18 cellular contexts compared by ENCODE assay signal in genomic region chr11:76314741-76315090, GRCh38.
DNase-seq lines count a peak whose midpoint lies in the region; ATAC-seq and TF ChIP-seq lines count a peak whose summit lies in the region.
"Had no signal": no experiment of that assay in that cellular context is flagged by ENCODE, and none has a peak within 500 bp of the region (broad histone marks: within the 10 kb centered on the region; RNA-seq: fewer than 3 reads in every experiment).

No MANE protein-coding gene starts in this region.

- BruUV-seq in IMR-90 (replicated peaks; lab: Mats Ljungman, UMichigan) (no TSS peak), A673 (replicated peaks; lab: Mats Ljungman, UMichigan) (no TSS peak)

- DNase-seq in Caki2 (ENCODE audit: low read depth) (peak; percentile 67), IMR-90 (peak; percentile 61), endodermal cell (peak; percentile 61), mesendoderm (peak; percentile 60), uterus (no peak), A673 (ENCODE audit: low spot score) (no peak)
- DNase-seq: activated CD8-positive, alpha-beta T cell treated with anti-CD3 and anti-CD28 coated beads, Interleukin-2, amount 10 ng/mL, durations not matched to agents 7 days and 5 days; cortex of kidney; DND-41; naive thymus-derived CD8-positive, alpha-beta T cell; NCI-H1436; NCI-H446; thyroid gland had no signal

- no peak overlapping the region for H3K23ac ChIP-seq in IMR-90 (ENCODE audit: low read depth, low read length)
- H3K23ac ChIP-seq in mesendoderm (ENCODE audit: low read length): no peak overlapping the region

- no peak overlapping the region for H4K91ac ChIP-seq in IMR-90 (ENCODE audit: insufficient read depth, low read depth, low read length)

- H4K8ac ChIP-seq in IMR-90 (ENCODE audit: low read depth in 2 of 2, low read length in 2 of 2): no peak overlapping the region
- H4K8ac ChIP-seq in mesendoderm (ENCODE audit: low read depth, low read length): no peak overlapping the region

- H2AFZ ChIP-seq in IMR-90 (replicated peaks; ENCODE audit: low read length, poor library complexity): no peak overlapping the region

- H2BK20ac ChIP-seq in IMR-90 (ENCODE audit: low read depth, low read length): no peak overlapping the region

- CTCF ChIA-PET in IMR-90 (lab: Yijun Ruan, JAX) (interaction anchor here (1.1 to 2.5 kb wide), 2 partner anchors 107 to 418 kb away, joined by 3 to 14 read pairs; no protein-coding TSS in a partner anchor), A673 (lab: Charles Lee) (no interaction called here)

- H3K4me3 ChIP-seq in IMR-90 (ENCODE audit: insufficient read depth, low read depth, low read length) (no peak overlapping the region), endodermal cell (ENCODE audit: low read length) (no peak overlapping the region), mesendoderm (ENCODE audit: low read length) (no peak overlapping the region), uterus (no peak overlapping the region), A673 (ENCODE audit: low read depth, low read length, poor library complexity, severe bottlenecking) (no peak overlapping the region)
- H3K4me3 ChIP-seq: BLaER1, GM12878, thyroid gland had no signal

- in situ Hi-C loops in Caki2 (cut with HindIII; ENCODE audit: low pct_unique_long_range_greater_than_20kb, low sequenced_read_pairs): no loop called here
- in situ Hi-C loops in IMR-90 (cut with MboI; ENCODE audit: low sequenced_read_pairs): loop anchor here (5.0 to 10.0 kb wide), 3 partner anchors 102 to 510 kb away; no protein-coding TSS in a partner anchor

- no peak overlapping the region for H3K27ac Mint-ChIP-seq in endodermal cell
- H3K27ac Mint-ChIP-seq: activated CD8-positive, alpha-beta T cell treated with anti-CD3 and anti-CD28 coated beads, Interleukin-2, amount 10 ng/mL, durations not matched to agents 7 days and 5 days; activated T-helper 2 cell treated with anti-CD3 and anti-CD28 coated beads, Interferon-gamma antibody, Interleukin-2, Interleukin-4, amounts not matched to agents 10 μg/mL and 5 μg/mL and 100 μg/mL, durations not matched to agents 14 hours and 24 hours and 36 hours had no signal

- dilution Hi-C loops in IMR-90 (cut with HindIII; ENCODE audit: low sequenced_read_pairs, unreplicated experiment): no loop called here

- H2BK5ac ChIP-seq in IMR-90 (ENCODE audit: low read depth, low read length, poor library complexity, severe bottlenecking) (no peak overlapping the region), mesendoderm (ENCODE audit: low read length) (no peak overlapping the region)

- H3K4me3 Mint-ChIP-seq in endodermal cell: no peak overlapping the region
- H3K4me3 Mint-ChIP-seq: activated CD8-positive, alpha-beta T cell treated with anti-CD3 and anti-CD28 coated beads, Interleukin-2, amount 10 ng/mL, durations not matched to agents 7 days and 5 days; naive thymus-derived CD8-positive, alpha-beta T cell had no signal

- H3K4me1 Mint-ChIP-seq in endodermal cell: peaks cover 3% of the 10 kb centered on the region

- TF ChIP-seq POLR2A in IMR-90 (IDR thresholded peaks at IDR 0.05; ENCODE audit: low read depth, low read length) (no peak), uterus (IDR thresholded peaks at IDR 0.05) (no peak)

- no peaks in the 10 kb centered on the region for H3K79me1 ChIP-seq in IMR-90 (ENCODE audit: low read depth in 1 of 2, low read length in 2 of 2)
- H3K79me1 ChIP-seq in mesendoderm (ENCODE audit: low read length): no peaks in the 10 kb centered on the region

- H3K9me3 ChIP-seq in IMR-90 (ENCODE audit: control insufficient read depth, insufficient read depth, low read length) (no peaks in the 10 kb centered on the region), endodermal cell (ENCODE audit: control insufficient read depth, low read length) (no peaks in the 10 kb centered on the region), uterus (no peaks in the 10 kb centered on the region), A673 (ENCODE audit: low read depth, low read length, poor library complexity, severe bottlenecking) (no peaks in the 10 kb centered on the region)
- H3K9me3 ChIP-seq: BLaER1, thyroid gland had no signal

- no peak overlapping the region for H2AK9ac ChIP-seq in IMR-90 (replicated peaks; ENCODE audit: low read depth, low read length, poor library complexity)

- H3K79me2 ChIP-seq in mesendoderm (ENCODE audit: control insufficient read depth, insufficient read depth, low read length): no peaks in the 10 kb centered on the region

- no peaks in the 10 kb centered on the region for H3K36me3 ChIP-seq in IMR-90 (ENCODE audit: control insufficient read depth, insufficient read depth, low read length)
- H3K36me3 ChIP-seq in endodermal cell (ENCODE audit: control insufficient read depth, insufficient read depth, low read length): no peaks in the 10 kb centered on the region
- no peaks in the 10 kb centered on the region for H3K36me3 ChIP-seq in mesendoderm (ENCODE audit: control insufficient read depth, insufficient read depth, low read length)
- H3K36me3 ChIP-seq in uterus: no peaks in the 10 kb centered on the region
- no peaks in the 10 kb centered on the region for H3K36me3 ChIP-seq in A673 (ENCODE audit: insufficient read depth, low read length, poor library complexity, severe bottlenecking)
- H3K36me3 ChIP-seq: BLaER1, thyroid gland had no signal

- WGBS in IMR-90 (ENCODE audit: extremely low coverage in 2 of 2, insufficient read length in 1 of 2), 2 experiments: 83% methylated on average over 1 of the region's 4 CpGs; no CpG with 5 or more reads in 1 of the 2 experiments
- WGBS in endodermal cell (ENCODE audit: insufficient coverage in 1 of 2, insufficient read length in 1 of 2), 2 experiments: 90% methylated on average over 4 of the region's 4 CpGs; no CpG with 5 or more reads in 1 of the 2 experiments
- WGBS in mesendoderm (ENCODE audit: extremely low coverage, insufficient coverage, low lambda C conversion rate): no CpG with 5 or more reads among the region's 4 CpGs

- intact Hi-C loops in IMR-90 (cut with micrococcal nuclease) (loop anchor here (5.0 kb wide), 2 partner anchors 77 to 162 kb away; no protein-coding TSS in a partner anchor), uterus (cut with DNase I; ENCODE audit: low total_unique reads) (loop anchor here (5.0 kb wide), 1 partner anchor 102 kb away; no protein-coding TSS in a partner anchor), A673 (cut with micrococcal nuclease; ENCODE audit: unreplicated experiment) (loop anchor here (5.0 kb wide), 3 partner anchors 198 to 592 kb away; no protein-coding TSS in a partner anchor)

- H3K27me3 Mint-ChIP-seq in endodermal cell (ENCODE audit: insufficient read depth): peaks cover 79% of the 10 kb centered on the region

- no peak overlapping the region for H3K14ac ChIP-seq in IMR-90 (replicated peaks; ENCODE audit: low read depth, low read length)

- H3K4me1 ChIP-seq in IMR-90 (ENCODE audit: control insufficient read depth, insufficient read depth, low read length) (no peaks in the 10 kb centered on the region), endodermal cell (ENCODE audit: control insufficient read depth, insufficient read depth, low read length) (no peaks in the 10 kb centered on the region), mesendoderm (ENCODE audit: control insufficient read depth, low read depth, low read length) (no peaks in the 10 kb centered on the region), uterus (no peaks in the 10 kb centered on the region), A673 (ENCODE audit: insufficient read depth, low read length, poor library complexity, severe bottlenecking) (no peaks in the 10 kb centered on the region)

- H4K5ac ChIP-seq in IMR-90 (ENCODE audit: low read depth, low read length) (no peak overlapping the region), mesendoderm (ENCODE audit: low read length) (no peak overlapping the region)

- H3K4ac ChIP-seq in IMR-90 (ENCODE audit: low read depth, low read length) (no peak overlapping the region), mesendoderm (ENCODE audit: low read depth, low read length) (no peak overlapping the region)

- H3K18ac ChIP-seq in IMR-90 (ENCODE audit: low read depth, low read length) (no peak overlapping the region), mesendoderm (ENCODE audit: low read length) (no peak overlapping the region)

- peak; percentile 76 for ATAC-seq in IMR-90 (ENCODE audit: low read depth)
- no peak for ATAC-seq in GM18498 (IDR thresholded peaks at IDR 0.05; ENCODE audit: unreplicated experiment)
- no peak for ATAC-seq in HG02840 (IDR thresholded peaks at IDR 0.05; ENCODE audit: low FRiP score, unreplicated experiment)
- ATAC-seq: activated CD8-positive, alpha-beta T cell treated with anti-CD3 and anti-CD28 coated beads, Interleukin-2, amount 10 ng/mL, durations not matched to agents 7 days and 5 days; GM12878; naive thymus-derived CD8-positive, alpha-beta T cell had no signal

- H3K27me3 ChIP-seq in IMR-90 (ENCODE audit: control insufficient read depth, insufficient read depth, low read length) (peaks cover 49% of the 10 kb centered on the region), endodermal cell (ENCODE audit: control insufficient read depth, insufficient read depth, low read length, poor library complexity, severe bottlenecking) (peaks cover 40% of the 10 kb centered on the region), mesendoderm (ENCODE audit: insufficient read depth, low read length, poor library complexity) (no peaks in the 10 kb centered on the region), uterus (no peaks in the 10 kb centered on the region), A673 (replicated peaks; ENCODE audit: insufficient read depth, low read depth, low read length, poor library complexity) (no peaks in the 10 kb centered on the region)
- H3K27me3 ChIP-seq: thyroid gland had no signal

- H2BK15ac ChIP-seq in IMR-90 (ENCODE audit: low read depth, low read length) (no peak overlapping the region), mesendoderm (replicated peaks; ENCODE audit: low read depth) (no peak overlapping the region)

- no peak for TF ChIP-seq RAD21 in IMR-90 (IDR thresholded peaks at IDR 0.05; ENCODE audit: low read length)

- H3K56ac ChIP-seq in IMR-90 (ENCODE audit: extremely low read depth, insufficient read depth, low read length): no peak overlapping the region
- no peak overlapping the region for H3K56ac ChIP-seq in mesendoderm (ENCODE audit: low read length)

- H3K4me2 ChIP-seq in IMR-90 (ENCODE audit: low read depth, low read length) (no peak overlapping the region), mesendoderm (ENCODE audit: low read length) (no peak overlapping the region)

- H4K20me1 ChIP-seq in IMR-90 (ENCODE audit: insufficient read depth, low read length): no peaks in the 10 kb centered on the region
- H4K20me1 ChIP-seq: BLaER1 had no signal

- no peak overlapping the region for H2AK5ac ChIP-seq in IMR-90 (ENCODE audit: low read depth, low read length)
- H2AK5ac ChIP-seq in mesendoderm (ENCODE audit: low read length): no peak overlapping the region

- H3K9me1 ChIP-seq in IMR-90 (ENCODE audit: insufficient read depth, low read length): no peaks in the 10 kb centered on the region

- POLR2A ChIA-PET in IMR-90 (lab: Charles Lee; ENCODE audit: unreplicated experiment): no interaction called here
- POLR2A ChIA-PET in A673 (lab: Charles Lee; ENCODE audit: low non-redundant PET): no interaction called here

- H3K36me3 Mint-ChIP-seq in endodermal cell (ENCODE audit: low read depth): no peaks in the 10 kb centered on the region
- H3K36me3 Mint-ChIP-seq: naive thymus-derived CD8-positive, alpha-beta T cell had no signal

- H3K27ac ChIP-seq in IMR-90 (ENCODE audit: insufficient read depth, low read length): no peak overlapping the region
- no peak overlapping the region for H3K27ac ChIP-seq in endodermal cell (ENCODE audit: low read depth, low read length)
- no peak overlapping the region for H3K27ac ChIP-seq in mesendoderm (ENCODE audit: low read depth, low read length)
- H3K27ac ChIP-seq in uterus: no peak overlapping the region
- H3K27ac ChIP-seq in A673 (ENCODE audit: low read depth, low read length, poor library complexity, severe bottlenecking): no peak overlapping the region
- H3K27ac ChIP-seq: BLaER1, thyroid gland had no signal

- TF ChIP-seq CTCF in IMR-90 (conservative IDR thresholded peaks at IDR 0.05; ENCODE audit: low read depth, low read length) (no peak), endodermal cell (conservative IDR thresholded peaks at IDR 0.05) (no peak), uterus (IDR thresholded peaks at IDR 0.05) (no peak), A673 (conservative IDR thresholded peaks at IDR 0.05; ENCODE audit: low read depth, low read length) (no peak)

- H3K9ac ChIP-seq in IMR-90 (ENCODE audit: low read depth, low read length): no peak overlapping the region
- no peak overlapping the region for H3K9ac ChIP-seq in endodermal cell (ENCODE audit: extremely low read depth, low read length, poor library complexity, severe bottlenecking)
- H3K9ac ChIP-seq in mesendoderm (ENCODE audit: low read length): no peak overlapping the region
- H3K9ac ChIP-seq: BLaER1 had no signal

- H2BK120ac ChIP-seq in IMR-90 (ENCODE audit: low read depth, low read length) (no peak overlapping the region), mesendoderm (ENCODE audit: low read depth, low read length) (no peak overlapping the region)

- no peaks in the 10 kb centered on the region for H3K9me3 Mint-ChIP-seq in endodermal cell
- H3K9me3 Mint-ChIP-seq: activated T-helper 2 cell treated with anti-CD3 and anti-CD28 coated beads, Interferon-gamma antibody, Interleukin-2, Interleukin-4, amounts not matched to agents 10 μg/mL and 5 μg/mL and 100 μg/mL, durations not matched to agents 14 hours and 24 hours and 36 hours; naive thymus-derived CD8-positive, alpha-beta T cell had no signal

Comparison
In these comparisons a context has a peak if more than half of its experiments do, and no peak if none do; other contexts are left out.
1. DNase-seq: peak in Caki2 (single experiment), IMR-90 (single experiment), endodermal cell (single experiment) and mesendoderm (single experiment); none in uterus (0 of 2) and A673 (single experiment).